1 cellular context compared by ENCODE assay signal in genomic region chr7:30726296-30727006, GRCh38.
TF ChIP-seq lines count a peak whose summit lies in the region.

No MANE protein-coding gene starts in this region.

TF ChIP-seq in GM23338, 12 proteins besides CTCF, POLR2A, EP300 and RAD21:
- TF ChIP-seq ZNF462 (CRISPR knock-in tag; IDR thresholded peaks at IDR 0.05): no peak
- no peak for TF ChIP-seq EZH2phosphoT487 (IDR thresholded peaks at IDR 0.05; ENCODE audit: unreplicated experiment)
- TF ChIP-seq JUNB (IDR thresholded peaks at IDR 0.05; ENCODE audit: unreplicated experiment): no peak
- TF ChIP-seq REST (IDR thresholded peaks at IDR 0.05; ENCODE audit: unreplicated experiment): no peak
- no peak for TF ChIP-seq POLR2AphosphoS5 (IDR thresholded peaks at IDR 0.05; ENCODE audit: low read depth)
- TF ChIP-seq ZNF331 (CRISPR knock-in tag; IDR thresholded peaks at IDR 0.05; ENCODE audit: low read depth): no peak
- TF ChIP-seq ZNF114 (CRISPR knock-in tag; IDR thresholded peaks at IDR 0.05): no peak
- TF ChIP-seq NANOG (IDR thresholded peaks at IDR 0.05; ENCODE audit: borderline replicate concordance): no peak
- no peak for TF ChIP-seq EZH2 (IDR thresholded peaks at IDR 0.05; ENCODE audit: low read depth, unreplicated experiment)
- no peak for TF ChIP-seq ETS1 (IDR thresholded peaks at IDR 0.05)
- TF ChIP-seq CREB1 (CRISPR knock-in tag; IDR thresholded peaks at IDR 0.05; ENCODE audit: low read depth): no peak
- TF ChIP-seq STAT1 (IDR thresholded peaks at IDR 0.05; ENCODE audit: unreplicated experiment): no peak
